8 cellular contexts compared by ENCODE assay signal in genomic region chr9:128882677-128883590, GRCh38. TPM values are rescaled to one million over a fixed set of nuclear protein-coding genes. Genes with fewer than 3 reads are reported as not detected.
DNase-seq lines count a peak whose midpoint lies in the region; ATAC-seq, FAIRE-seq and TF ChIP-seq lines count a peak whose summit lies in the region.

No MANE protein-coding gene starts in this region.

- no peak for TF ChIP-seq EP300 in sigmoid colon (IDR thresholded peaks at IDR 0.05)

- peaks cover 19% of the 10 kb centered on the region for H3K36me3 ChIP-seq in CD4-positive, CD25-positive, alpha-beta regulatory T cell (ENCODE audit: control insufficient read depth, insufficient read depth, low read length)
- H3K36me3 ChIP-seq in H7 (replicated peaks; ENCODE audit: control insufficient read depth, insufficient read depth, low read length) (peaks cover 6% of the 10 kb centered on the region), sigmoid colon (peaks cover 0 to 20% (median 7%) of the 10 kb centered on the region in 4 donors)

- H3K36me3 Mint-ChIP-seq in CD4-positive, CD25-positive, alpha-beta regulatory T cell: peaks cover 19% of the 10 kb centered on the region
- H3K36me3 Mint-ChIP-seq in activated B cell treated with CpG ODN at 0.5 μM for 24 hours (ENCODE audit: low read depth) (peaks cover 23% of the 10 kb centered on the region), glutamatergic neuron (ENCODE audit: unreplicated experiment) (peaks cover 6% of the 10 kb centered on the region)

- peaks cover 57% of the 10 kb centered on the region for H3K4me1 ChIP-seq in CD4-positive, CD25-positive, alpha-beta regulatory T cell (ENCODE audit: control insufficient read depth, insufficient read depth, low read length, poor library complexity, severe bottlenecking)
- H3K4me1 ChIP-seq in sigmoid colon: peaks cover 0 to 62% (median 57%) of the 10 kb centered on the region in 4 donors

- H3K27me3 ChIP-seq in CD4-positive, CD25-positive, alpha-beta regulatory T cell (ENCODE audit: control insufficient read depth, insufficient read depth, low read length): no peaks in the 10 kb centered on the region
- H3K27me3 ChIP-seq in H7 (ENCODE audit: control insufficient read depth, insufficient read depth, low read length): no peaks in the 10 kb centered on the region
- no peaks in the 10 kb centered on the region for H3K27me3 ChIP-seq in sigmoid colon

- no peaks in the 10 kb centered on the region for H3K9me3 Mint-ChIP-seq in CD4-positive, CD25-positive, alpha-beta regulatory T cell
- H3K9me3 Mint-ChIP-seq in activated B cell treated with CpG ODN at 0.5 μM for 24 hours (no peaks in the 10 kb centered on the region), glutamatergic neuron (ENCODE audit: unreplicated experiment) (peaks cover 11% of the 10 kb centered on the region)

- peak overlapping the region; percentile 97 to 100 (median 98) for H3K4me3 Mint-ChIP-seq in CD4-positive, CD25-positive, alpha-beta regulatory T cell
- peak overlapping the region; percentile 94 for H3K4me3 Mint-ChIP-seq in activated B cell treated with CpG ODN at 0.5 μM for 24 hours
- peak overlapping the region; percentile 99 for H3K4me3 Mint-ChIP-seq in glutamatergic neuron (ENCODE audit: unreplicated experiment)

- TF ChIP-seq CTCF in activated B cell treated with CpG ODN at 0.5 μM for 24 hours (IDR thresholded peaks at IDR 0.05) (no peak), glutamatergic neuron (IDR thresholded peaks at IDR 0.05; ENCODE audit: partially characterized antibody, unreplicated experiment) (no peak), sigmoid colon (IDR thresholded peaks at IDR 0.05) (no peak)

- 0 to 2% methylated on average over 19 of the region's 19 CpGs for WGBS in sigmoid colon, 2 donors

- H3K9me3 ChIP-seq in CD4-positive, CD25-positive, alpha-beta regulatory T cell (ENCODE audit: control insufficient read depth in 2 of 2, low read length in 2 of 2): no peaks in the 10 kb centered on the region
- H3K9me3 ChIP-seq in sigmoid colon: no peaks in the 10 kb centered on the region

- DNase-seq in CD4-positive, CD25-positive, alpha-beta regulatory T cell: no peak
- DNase-seq in H7: peak; percentile 58
- DNase-seq in activated B cell treated with CpG ODN at 0.5 μM for 24 hours: no peak
- DNase-seq in glutamatergic neuron: peak; percentile 34
- DNase-seq in sigmoid colon: no peak
- no peak for DNase-seq in GM12892 (ENCODE audit: insufficient read length)
- no peak for DNase-seq in dedifferentiated amniotic fluid mesenchymal stem cell (ENCODE audit: extremely low spot score)
- DNase-seq in KG1 (lab: John Stamatoyannopoulos, UW): no peak

- H3K27ac Mint-ChIP-seq in CD4-positive, CD25-positive, alpha-beta regulatory T cell: peak overlapping the region; percentile 93 to 97 (median 95)
- H3K27ac Mint-ChIP-seq in activated B cell treated with CpG ODN at 0.5 μM for 24 hours (peak overlapping the region; percentile 84), glutamatergic neuron (ENCODE audit: unreplicated experiment) (peak overlapping the region; percentile 98)

- H3K27me3 Mint-ChIP-seq in CD4-positive, CD25-positive, alpha-beta regulatory T cell: no peaks in the 10 kb centered on the region
- H3K27me3 Mint-ChIP-seq in activated B cell treated with CpG ODN at 0.5 μM for 24 hours (no peaks in the 10 kb centered on the region), glutamatergic neuron (ENCODE audit: unreplicated experiment) (peaks cover 13% of the 10 kb centered on the region)

- CTCF ChIA-PET in activated B cell treated with CpG ODN at 0.5 μM for 24 hours (lab: Charles Lee): no interaction called here

- FAIRE-seq in GM12892 (lab: Jason Lieb, UNC): no peak

- POLR2A ChIA-PET in activated B cell treated with CpG ODN at 0.5 μM for 24 hours (lab: Charles Lee): interaction anchor here (0.5 to 2.0 kb wide), 5 partner anchors 12 to 605 kb away, joined by 3 to 7 read pairs (median 3); partner anchors contain the start of gene SPOUT1

- ATAC-seq in CD4-positive, CD25-positive, alpha-beta regulatory T cell (ENCODE audit: low read depth in 2 of 2): no peak
- no peak for ATAC-seq in activated B cell treated with CpG ODN at 0.5 μM for 24 hours (ENCODE audit: low read depth)

- H3K4me3 ChIP-seq in CD4-positive, CD25-positive, alpha-beta regulatory T cell (ENCODE audit: low read depth, low read length): peak overlapping the region; percentile 93
- H3K4me3 ChIP-seq in H7 (ENCODE audit: insufficient read depth, low read depth, low read length) (peak overlapping the region; percentile 94), sigmoid colon (peak overlapping the region; percentile 75 to 99 (median 96))

- intact Hi-C loops in activated B cell treated with CpG ODN at 0.5 μM for 24 hours (cut with micrococcal nuclease) (loop anchor here (1.0 to 5.0 kb wide), 10 partner anchors 19 to 1431 kb away; partner anchors contain the start of genes DYNC2I2, ENDOG, LRSAM1 and RPL12), sigmoid colon (cut with DNase I) (loop anchor here (5.0 kb wide), 1 partner anchor 144 kb away; the partner anchor contains the start of gene SH3GLB2)

- TF ChIP-seq POLR2A in sigmoid colon (IDR thresholded peaks at IDR 0.05) (no peak), GM12892 (IDR thresholded peaks at IDR 0.05; ENCODE audit: low read depth, low read length) (no peak)

- peaks cover 5 to 79% (median 48%) of the 10 kb centered on the region in 4 donors for H3K4me1 Mint-ChIP-seq in CD4-positive, CD25-positive, alpha-beta regulatory T cell
- H3K4me1 Mint-ChIP-seq in activated B cell treated with CpG ODN at 0.5 μM for 24 hours (peaks cover 34% of the 10 kb centered on the region), glutamatergic neuron (ENCODE audit: low read depth, unreplicated experiment) (peaks cover 14% of the 10 kb centered on the region)

- peak overlapping the region; percentile 76 for H3K27ac ChIP-seq in CD4-positive, CD25-positive, alpha-beta regulatory T cell (ENCODE audit: insufficient read depth, low read length, poor library complexity, severe bottlenecking)
- peak overlapping the region; percentile 99 for H3K27ac ChIP-seq in sigmoid colon

RNA-seq across cellular contexts. Expression of gene LRRC8A, which starts 1.0 kb away (rescaled TPM):
- 39.7 TPM for total RNA-seq in CD4-positive, CD25-positive, alpha-beta regulatory T cell
- polyA plus RNA-seq in CD4-positive, CD25-positive, alpha-beta regulatory T cell: 10 to 100 TPM; 29.3 to 35.0 (median 31.3) TPM
- 67.2 and 76.0 TPM in 2 replicates for total RNA-seq in H7 (2014; rRNA removed; shearing (Covaris generic))
- total RNA-seq in activated B cell treated with CpG ODN at 0.5 μM for 24 hours (9.0 and 10.4 TPM in 2 replicates), glutamatergic neuron (ENCODE audit: unreplicated experiment) (93.0 TPM), sigmoid colon (10 to 100 TPM; 26.0 to 59.5 (median 37.4) TPM)
- polyA plus RNA-seq in sigmoid colon: 10 to 100 TPM in 1 of 3 donors, 1 to 10 TPM in 2; 4.8 to 25.2 (median 8.8) TPM
- polyA plus RNA-seq in GM12892 (2012; ENCODE audit: missing spikeins): 3.0 TPM

RNA-seq across cellular contexts. Expression of gene KYAT1, which starts 1.2 kb away (rescaled TPM):
- total RNA-seq in CD4-positive, CD25-positive, alpha-beta regulatory T cell: 8.2 TPM
- 10 to 100 TPM; 11.3 to 15.7 (median 11.6) TPM for polyA plus RNA-seq in CD4-positive, CD25-positive, alpha-beta regulatory T cell
- total RNA-seq in H7 (2014; rRNA removed; shearing (Covaris generic)): 47.9 and 49.0 TPM in 2 replicates
- total RNA-seq in activated B cell treated with CpG ODN at 0.5 μM for 24 hours: 2.0 and 4.3 TPM in 2 replicates
- 19.5 TPM for total RNA-seq in glutamatergic neuron (ENCODE audit: unreplicated experiment)
- 1 to 10 TPM; 3.9 to 8.0 (median 5.2) TPM for total RNA-seq in sigmoid colon
- polyA plus RNA-seq in sigmoid colon: 1 to 10 TPM in 1 of 3 donors, under 1 TPM in 2; 0.60 to 4.5 (median 0.92) TPM
- 9.7 TPM for polyA plus RNA-seq in GM12892 (2012; ENCODE audit: missing spikeins)

RNA-seq across cellular contexts. Expression of gene PHYHD1, which starts 37.8 kb away (rescaled TPM):
- 0.52 TPM for total RNA-seq in CD4-positive, CD25-positive, alpha-beta regulatory T cell
- polyA plus RNA-seq in CD4-positive, CD25-positive, alpha-beta regulatory T cell: under 1 TPM in 2 of 4 donors, not detected in 2; 0.40 to 0.60 TPM
- total RNA-seq in H7 (2014; rRNA removed; shearing (Covaris generic)): 24.3 and 27.2 TPM in 2 replicates
- total RNA-seq in activated B cell treated with CpG ODN at 0.5 μM for 24 hours: 0.86 and 1.0 TPM in 2 replicates
- 4.4 TPM for total RNA-seq in glutamatergic neuron (ENCODE audit: unreplicated experiment)
- total RNA-seq in sigmoid colon: 10 to 100 TPM; 15.5 to 30.5 (median 20.1) TPM
- polyA plus RNA-seq in sigmoid colon: 10 to 100 TPM in 1 of 3 donors, 1 to 10 TPM in 2; 1.6 to 13.2 (median 8.1) TPM
- polyA plus RNA-seq in GM12892 (2012; ENCODE audit: missing spikeins): 1.1 TPM

RNA-seq across cellular contexts. Expression of gene SPOUT1, which starts 53.3 kb away (rescaled TPM):
- total RNA-seq in CD4-positive, CD25-positive, alpha-beta regulatory T cell: 36.1 TPM
- polyA plus RNA-seq in CD4-positive, CD25-positive, alpha-beta regulatory T cell: 10 to 100 TPM; 43.0 to 77.7 (median 62.6) TPM
- 49.0 and 70.7 TPM in 2 replicates for total RNA-seq in H7 (2014; rRNA removed; shearing (Covaris generic))
- total RNA-seq in activated B cell treated with CpG ODN at 0.5 μM for 24 hours: 78.9 and 79.1 TPM in 2 replicates
- total RNA-seq in glutamatergic neuron (ENCODE audit: unreplicated experiment): 22.3 TPM
- 10 to 100 TPM; 12.1 to 31.6 (median 25.9) TPM for total RNA-seq in sigmoid colon
- 10 to 100 TPM in 1 of 3 donors, 1 to 10 TPM in 2; 4.8 to 28.1 (median 5.8) TPM for polyA plus RNA-seq in sigmoid colon
- 18.7 TPM for polyA plus RNA-seq in GM12892 (2012; ENCODE audit: missing spikeins)

Comparison
In these comparisons a context has a peak if more than half of its experiments do, and no peak if none do; other contexts are left out.
1. DNase-seq: peak in H7 (single experiment) and glutamatergic neuron (single experiment); none in CD4-positive, CD25-positive, alpha-beta regulatory T cell (0 of 3), activated B cell treated with CpG ODN at 0.5 μM for 24 hours (single experiment), sigmoid colon (single experiment), GM12892 (single experiment), dedifferentiated amniotic fluid mesenchymal stem cell (single experiment) and KG1 (single experiment).
2. Peak in every context shown above with its lines, with median percentiles within 50 percentile points of each other: H3K4me3 ChIP-seq, H3K27ac Mint-ChIP-seq and H3K4me3 Mint-ChIP-seq.